Comparison of ENCODE assay signal across 1 cellular context in the genomic region with DNA sequence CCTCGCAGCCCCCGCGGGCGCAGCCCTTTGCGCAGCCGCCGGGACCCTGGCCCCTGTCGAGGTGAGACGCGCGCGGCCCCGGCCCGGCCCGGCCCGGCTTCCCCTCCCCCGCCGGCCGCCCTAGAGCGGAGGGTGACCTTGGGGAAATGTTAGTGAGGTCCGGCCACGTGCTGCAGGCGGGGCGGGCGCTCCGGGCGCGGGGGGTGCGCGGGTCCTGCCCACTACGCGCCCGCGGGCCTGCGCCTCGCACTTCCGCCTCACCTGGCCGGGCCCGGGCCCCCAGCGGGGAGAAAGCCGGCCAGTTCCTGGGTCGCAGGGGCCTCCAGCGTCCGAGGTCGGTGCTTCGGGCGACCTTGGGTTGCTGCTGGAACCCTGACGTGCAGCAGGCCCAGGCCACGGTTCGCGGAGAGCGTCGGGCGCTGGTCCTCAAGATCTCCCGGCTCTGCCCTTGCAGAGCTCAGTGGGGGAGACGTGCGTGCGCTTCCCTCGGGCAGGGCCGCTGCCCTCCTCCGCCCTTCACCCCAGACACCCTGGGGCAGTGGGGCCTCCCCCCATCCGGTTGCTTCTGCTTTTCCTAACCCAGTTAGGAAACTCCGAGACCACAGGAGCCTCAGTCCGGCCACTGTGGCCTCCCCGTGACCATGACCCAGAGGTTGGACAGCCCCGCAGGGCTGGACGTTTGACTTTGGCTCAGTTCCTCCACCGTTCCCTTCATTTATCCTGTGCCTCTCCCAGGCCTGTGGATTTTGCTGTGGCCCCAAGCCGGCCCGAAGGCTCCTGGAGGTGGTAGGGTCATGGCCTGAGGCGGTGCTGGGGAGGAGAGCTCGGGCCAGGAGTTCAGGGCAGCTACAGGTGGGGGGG.
TF ChIP-seq lines count a peak whose summit lies in the region.

No MANE protein-coding gene starts in this region.

TF ChIP-seq in HEK293, 187 proteins besides CTCF, POLR2A, EP300 and RAD21 (continued from another document and continues in another):
- no peak for TF ChIP-seq ZNF423 (tag by site-specific recombination; IDR thresholded peaks at IDR 0.05)
- TF ChIP-seq ZNF157 (tag by site-specific recombination; IDR thresholded peaks at IDR 0.05) = no peak
- TF ChIP-seq ZNF292 (tag by site-specific recombination; IDR thresholded peaks at IDR 0.05; ENCODE audit: borderline replicate concordance, low read depth) = no peak
- TF ChIP-seq ZBTB8A (tag by site-specific recombination; IDR thresholded peaks at IDR 0.05) = peak; percentile 78
- no peak for TF ChIP-seq MZF1 (tag by site-specific recombination; IDR thresholded peaks at IDR 0.05; ENCODE audit: borderline replicate concordance)
- no peak for TF ChIP-seq ZNF223 (tag by site-specific recombination; IDR thresholded peaks at IDR 0.05)
- TF ChIP-seq SALL2 (tag by site-specific recombination; IDR thresholded peaks at IDR 0.05; ENCODE audit: borderline replicate concordance) = no peak
- TF ChIP-seq ZBTB44 (tag by site-specific recombination; IDR thresholded peaks at IDR 0.05) = no peak
- TF ChIP-seq ZNF391 (tag by site-specific recombination; IDR thresholded peaks at IDR 0.05; ENCODE audit: borderline replicate concordance, low read depth) = 0 out of 2 replicates have a peak, but pooled peaks have one; percentile 4
- TF ChIP-seq ZNF184 (tag by site-specific recombination; IDR thresholded peaks at IDR 0.05) = no peak
- TF ChIP-seq ZNF2 (tag by site-specific recombination; IDR thresholded peaks at IDR 0.05) = no peak
- TF ChIP-seq ZNF366 (tag by site-specific recombination; conservative IDR thresholded peaks at IDR 0.05) = 0 out of 2 replicates have a peak, but pooled peaks have one; percentile 30
- TF ChIP-seq, protein P1, sequence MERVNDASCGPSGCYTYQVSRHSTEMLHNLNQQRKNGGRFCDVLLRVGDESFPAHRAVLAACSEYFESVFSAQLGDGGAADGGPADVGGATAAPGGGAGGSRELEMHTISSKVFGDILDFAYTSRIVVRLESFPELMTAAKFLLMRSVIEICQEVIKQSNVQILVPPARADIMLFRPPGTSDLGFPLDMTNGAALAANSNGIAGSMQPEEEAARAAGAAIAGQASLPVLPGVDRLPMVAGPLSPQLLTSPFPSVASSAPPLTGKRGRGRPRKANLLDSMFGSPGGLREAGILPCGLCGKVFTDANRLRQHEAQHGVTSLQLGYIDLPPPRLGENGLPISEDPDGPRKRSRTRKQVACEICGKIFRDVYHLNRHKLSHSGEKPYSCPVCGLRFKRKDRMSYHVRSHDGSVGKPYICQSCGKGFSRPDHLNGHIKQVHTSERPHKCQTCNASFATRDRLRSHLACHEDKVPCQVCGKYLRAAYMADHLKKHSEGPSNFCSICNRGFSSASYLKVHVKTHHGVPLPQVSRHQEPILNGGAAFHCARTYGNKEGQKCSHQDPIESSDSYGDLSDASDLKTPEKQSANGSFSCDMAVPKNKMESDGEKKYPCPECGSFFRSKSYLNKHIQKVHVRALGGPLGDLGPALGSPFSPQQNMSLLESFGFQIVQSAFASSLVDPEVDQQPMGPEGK (tag by site-specific recombination; IDR thresholded peaks at IDR 0.05) = peak; percentile 50; the same call in 1 of the 2 replicates
- TF ChIP-seq PRDM10 (tag by site-specific recombination; IDR thresholded peaks at IDR 0.05) = peak; percentile 55
- no peak for TF ChIP-seq ZNF529 (tag by site-specific recombination; IDR thresholded peaks at IDR 0.05; ENCODE audit: insufficient replicate concordance)
- peak; percentile 22; the same call in 1 of the 2 replicates for TF ChIP-seq ZXDB (tag by site-specific recombination; IDR thresholded peaks at IDR 0.05)
- TF ChIP-seq ZNF548 (tag by site-specific recombination; IDR thresholded peaks at IDR 0.05) = no peak
- TF ChIP-seq ZNF175 (tag by site-specific recombination; IDR thresholded peaks at IDR 0.05) = no peak
- no peak for TF ChIP-seq FEZF1 (tag by site-specific recombination; IDR thresholded peaks at IDR 0.05)
- no peak for TF ChIP-seq KLF7 (tag by site-specific recombination; IDR thresholded peaks at IDR 0.05; ENCODE audit: borderline replicate concordance)
- TF ChIP-seq OVOL3 (tag by site-specific recombination; IDR thresholded peaks at IDR 0.05) = no peak
- no peak for TF ChIP-seq ZNF426 (tag by site-specific recombination; IDR thresholded peaks at IDR 0.05)
- no peak for TF ChIP-seq ZNF23 (tag by site-specific recombination; IDR thresholded peaks at IDR 0.05; ENCODE audit: borderline replicate concordance)
- no peak for TF ChIP-seq ZFP3 (tag by site-specific recombination; IDR thresholded peaks at IDR 0.05; ENCODE audit: low read depth)
- TF ChIP-seq ZNF416 (tag by site-specific recombination; IDR thresholded peaks at IDR 0.05) = no peak
- no peak for TF ChIP-seq ZNF202 (tag by site-specific recombination; IDR thresholded peaks at IDR 0.05; ENCODE audit: borderline replicate concordance)
- no peak for TF ChIP-seq PRDM6 (tag by site-specific recombination; IDR thresholded peaks at IDR 0.05)
- no peak for TF ChIP-seq ZNF792 (tag by site-specific recombination; IDR thresholded peaks at IDR 0.05)
- no peak for TF ChIP-seq MYNN (tag by site-specific recombination; IDR thresholded peaks at IDR 0.05; ENCODE audit: borderline replicate concordance)
- no peak for TF ChIP-seq REST (tag by site-specific recombination; IDR thresholded peaks at IDR 0.05)
- TF ChIP-seq ZNF555 (tag by site-specific recombination; conservative IDR thresholded peaks at IDR 0.05) = no peak
- TF ChIP-seq ZSCAN18 (tag by site-specific recombination; IDR thresholded peaks at IDR 0.05) = no peak
- no peak for TF ChIP-seq ZNF155 (tag by site-specific recombination; IDR thresholded peaks at IDR 0.05)
- TF ChIP-seq ZNF341 (tag by site-specific recombination; IDR thresholded peaks at IDR 0.05; ENCODE audit: low read depth) = no peak
- no peak for TF ChIP-seq ZNF48 (tag by site-specific recombination; IDR thresholded peaks at IDR 0.05)
- TF ChIP-seq ZNF112 (tag by site-specific recombination; IDR thresholded peaks at IDR 0.05) = no peak
- TF ChIP-seq YY2 (tag by site-specific recombination; IDR thresholded peaks at IDR 0.05) = no peak
- no peak for TF ChIP-seq ZNF37A (tag by site-specific recombination; IDR thresholded peaks at IDR 0.05)
- no peak for TF ChIP-seq ZNF311 (tag by site-specific recombination; IDR thresholded peaks at IDR 0.05; ENCODE audit: borderline replicate concordance)
- no peak for TF ChIP-seq ZNF394 (tag by site-specific recombination; IDR thresholded peaks at IDR 0.05; ENCODE audit: borderline replicate concordance)
- no peak for TF ChIP-seq ZBTB10 (tag by site-specific recombination; IDR thresholded peaks at IDR 0.05)
- TF ChIP-seq SETDB1 (IDR thresholded peaks at IDR 0.05; ENCODE audit: insufficient read length, low read length) = no peak
- no peak for TF ChIP-seq ZNF544 (tag by site-specific recombination; IDR thresholded peaks at IDR 0.05)
- TF ChIP-seq ZNF121 (tag by site-specific recombination; IDR thresholded peaks at IDR 0.05) = no peak
